Comparison of ENCODE assay signal across 8 cellular contexts in genomic region chr19:13234518-13234917, GRCh38.
A peak's percentile ranks its signal among the peaks of the same experiment; 100 is the strongest.
DNase-seq lines count a peak whose midpoint lies in the region; ATAC-seq, FAIRE-seq and TF ChIP-seq lines count a peak whose summit lies in the region.

No MANE protein-coding gene starts in this region.

- H3K27ac ChIP-seq in SJSA1, result no peak overlapping the region
- no peak overlapping the region for H3K27ac ChIP-seq in kidney (ENCODE audit: low read depth in 2 of 2, low read length in 2 of 2)

- H3K4me3 ChIP-seq in SJSA1 (no peak overlapping the region), kidney (ENCODE audit: low read length in 2 of 2) (no peak overlapping the region)

- H3K9ac ChIP-seq in kidney (ENCODE audit: low read length in 2 of 2), result no peak overlapping the region

- TF ChIP-seq CTCF in kidney (IDR thresholded peaks at IDR 0.05; ENCODE audit: borderline replicate concordance, extremely low read depth, insufficient read depth), result peak; percentile 54

- no peak for ATAC-seq in HG03039 (IDR thresholded peaks at IDR 0.05; ENCODE audit: unreplicated experiment)

- intact Hi-C loops in kidney (cut with DNase I), result no loop called here

- H3K4me1 ChIP-seq in SJSA1 (replicated peaks) (0 out of 2 replicates have a peak, but pooled peaks cover 4% of the 10 kb centered on the region), kidney (ENCODE audit: control insufficient read depth in 1 of 2, insufficient read depth in 1 of 2, low read depth in 1 of 2, low read length in 2 of 2) (no peaks in the 10 kb centered on the region)

- no peak for FAIRE-seq in kidney (lab: Jason Lieb, UNC)

- H3K27me3 ChIP-seq in SJSA1 (replicated peaks), result no peaks in the 10 kb centered on the region

- no peaks in the 10 kb centered on the region for H3K36me3 ChIP-seq in SJSA1
- no peaks in the 10 kb centered on the region for H3K36me3 ChIP-seq in kidney (ENCODE audit: control insufficient read depth in 1 of 2, insufficient read depth in 2 of 2, low read length in 2 of 2)

- peak; percentile 50 for DNase-seq in NK-92 treated with Interleukin-12 subunit alpha and Interleukin-12 subunit beta, amount 100 ng/mL, for 24 hours (lab: John Stamatoyannopoulos, UW)
- no peak for DNase-seq in NK-92 (lab: John Stamatoyannopoulos, UW; ENCODE audit: unreplicated experiment)
- DNase-seq in SJSA1 (ENCODE audit: low read depth in 1 of 2, low spot score in 2 of 2), result peak; percentile 52 to 74
- peak; percentile 60 for DNase-seq in activated naive CD4-positive, alpha-beta T cell treated with Interleukin-2 at 50 U/mL for 16 hours
- no peak for DNase-seq in kidney
- DNase-seq in stimulated activated CD8-positive, alpha-beta memory T cell treated with anti-CD3 and anti-CD28 coated beads, Interleukin-2, amount 100 ng/mL, for 48 hours (ENCODE audit: low read depth in 2 of 2), result peak; percentile 36 to 55
- DNase-seq in NCI-H510A (lab: John Stamatoyannopoulos, UW), result no peak

- H3K9me3 ChIP-seq in SJSA1 (replicated peaks), result no peaks in the 10 kb centered on the region
- peaks cover 0 to 5% of the 10 kb centered on the region in 2 donors for H3K9me3 ChIP-seq in kidney (ENCODE audit: control insufficient read depth in 1 of 2, low read length in 2 of 2)

Comparison
In these comparisons a context has a peak if more than half of its experiments do, and no peak if none do; other contexts are left out.
1. DNase-seq: peak in NK-92 treated with Interleukin-12 subunit alpha and Interleukin-12 subunit beta, amount 100 ng/mL, for 24 hours (single experiment), SJSA1 (2 of 2), activated naive CD4-positive, alpha-beta T cell treated with Interleukin-2 at 50 U/mL for 16 hours (single experiment) and stimulated activated CD8-positive, alpha-beta memory T cell treated with anti-CD3 and anti-CD28 coated beads, Interleukin-2, amount 100 ng/mL, for 48 hours (2 of 2); none in NK-92 (single experiment), kidney (single experiment) and NCI-H510A (single experiment).